In genomic region chr12:47903151-47903611, GRCh38 we compare ENCODE assay signal across 2 cellular contexts.
TF ChIP-seq lines count a peak whose summit lies in the region.

No MANE protein-coding gene starts in this region.

TF ChIP-seq in SK-N-SH, 30 proteins besides CTCF, POLR2A, EP300 and RAD21 (continued from another document):
- TF ChIP-seq, protein P1, sequence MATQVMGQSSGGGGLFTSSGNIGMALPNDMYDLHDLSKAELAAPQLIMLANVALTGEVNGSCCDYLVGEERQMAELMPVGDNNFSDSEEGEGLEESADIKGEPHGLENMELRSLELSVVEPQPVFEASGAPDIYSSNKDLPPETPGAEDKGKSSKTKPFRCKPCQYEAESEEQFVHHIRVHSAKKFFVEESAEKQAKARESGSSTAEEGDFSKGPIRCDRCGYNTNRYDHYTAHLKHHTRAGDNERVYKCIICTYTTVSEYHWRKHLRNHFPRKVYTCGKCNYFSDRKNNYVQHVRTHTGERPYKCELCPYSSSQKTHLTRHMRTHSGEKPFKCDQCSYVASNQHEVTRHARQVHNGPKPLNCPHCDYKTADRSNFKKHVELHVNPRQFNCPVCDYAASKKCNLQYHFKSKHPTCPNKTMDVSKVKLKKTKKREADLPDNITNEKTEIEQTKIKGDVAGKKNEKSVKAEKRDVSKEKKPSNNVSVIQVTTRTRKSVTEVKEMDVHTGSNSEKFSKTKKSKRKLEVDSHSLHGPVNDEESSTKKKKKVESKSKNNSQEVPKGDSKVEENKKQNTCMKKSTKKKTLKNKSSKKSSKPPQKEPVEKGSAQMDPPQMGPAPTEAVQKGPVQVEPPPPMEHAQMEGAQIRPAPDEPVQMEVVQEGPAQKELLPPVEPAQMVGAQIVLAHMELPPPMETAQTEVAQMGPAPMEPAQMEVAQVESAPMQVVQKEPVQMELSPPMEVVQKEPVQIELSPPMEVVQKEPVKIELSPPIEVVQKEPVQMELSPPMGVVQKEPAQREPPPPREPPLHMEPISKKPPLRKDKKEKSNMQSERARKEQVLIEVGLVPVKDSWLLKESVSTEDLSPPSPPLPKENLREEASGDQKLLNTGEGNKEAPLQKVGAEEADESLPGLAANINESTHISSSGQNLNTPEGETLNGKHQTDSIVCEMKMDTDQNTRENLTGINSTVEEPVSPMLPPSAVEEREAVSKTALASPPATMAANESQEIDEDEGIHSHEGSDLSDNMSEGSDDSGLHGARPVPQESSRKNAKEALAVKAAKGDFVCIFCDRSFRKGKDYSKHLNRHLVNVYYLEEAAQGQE (IDR thresholded peaks at IDR 0.05; ENCODE audit: low read depth, low read length), result peak; percentile 71; the same call in 1 of the 2 replicates
- TF ChIP-seq SIN3A (IDR thresholded peaks at IDR 0.05; ENCODE audit: borderline replicate concordance, low read depth, low read length), result no peak
- no peak for TF ChIP-seq TAF1 (IDR thresholded peaks at IDR 0.05; ENCODE audit: borderline replicate concordance, low read depth, low read length)

TF ChIP-seq in SK-N-SH treated with all-trans-retinoic acid at 6 μM for 48 hours, 23 proteins besides CTCF, POLR2A, EP300 and RAD21 (continued from another document):
- TF ChIP-seq POU6F1 (CRISPR knock-in tag; IDR thresholded peaks at IDR 0.05; ENCODE audit: borderline replicate concordance, low read depth), result no peak
- TF ChIP-seq TCF4 (CRISPR knock-in tag; IDR thresholded peaks at IDR 0.05; ENCODE audit: borderline replicate concordance), result no peak
- no peak for TF ChIP-seq CSDC2 (CRISPR knock-in tag; IDR thresholded peaks at IDR 0.05)
- no peak for TF ChIP-seq GLIS3 (CRISPR knock-in tag; IDR thresholded peaks at IDR 0.05)
- TF ChIP-seq OSR1 (CRISPR knock-in tag; IDR thresholded peaks at IDR 0.05), result no peak
- TF ChIP-seq TOX (CRISPR knock-in tag; IDR thresholded peaks at IDR 0.05; ENCODE audit: borderline replicate concordance), result no peak
- TF ChIP-seq ZC3H10 (CRISPR knock-in tag; IDR thresholded peaks at IDR 0.05), result no peak
- TF ChIP-seq PATZ1 (CRISPR knock-in tag; IDR thresholded peaks at IDR 0.05; ENCODE audit: borderline replicate concordance), result no peak
- TF ChIP-seq, protein P2, sequence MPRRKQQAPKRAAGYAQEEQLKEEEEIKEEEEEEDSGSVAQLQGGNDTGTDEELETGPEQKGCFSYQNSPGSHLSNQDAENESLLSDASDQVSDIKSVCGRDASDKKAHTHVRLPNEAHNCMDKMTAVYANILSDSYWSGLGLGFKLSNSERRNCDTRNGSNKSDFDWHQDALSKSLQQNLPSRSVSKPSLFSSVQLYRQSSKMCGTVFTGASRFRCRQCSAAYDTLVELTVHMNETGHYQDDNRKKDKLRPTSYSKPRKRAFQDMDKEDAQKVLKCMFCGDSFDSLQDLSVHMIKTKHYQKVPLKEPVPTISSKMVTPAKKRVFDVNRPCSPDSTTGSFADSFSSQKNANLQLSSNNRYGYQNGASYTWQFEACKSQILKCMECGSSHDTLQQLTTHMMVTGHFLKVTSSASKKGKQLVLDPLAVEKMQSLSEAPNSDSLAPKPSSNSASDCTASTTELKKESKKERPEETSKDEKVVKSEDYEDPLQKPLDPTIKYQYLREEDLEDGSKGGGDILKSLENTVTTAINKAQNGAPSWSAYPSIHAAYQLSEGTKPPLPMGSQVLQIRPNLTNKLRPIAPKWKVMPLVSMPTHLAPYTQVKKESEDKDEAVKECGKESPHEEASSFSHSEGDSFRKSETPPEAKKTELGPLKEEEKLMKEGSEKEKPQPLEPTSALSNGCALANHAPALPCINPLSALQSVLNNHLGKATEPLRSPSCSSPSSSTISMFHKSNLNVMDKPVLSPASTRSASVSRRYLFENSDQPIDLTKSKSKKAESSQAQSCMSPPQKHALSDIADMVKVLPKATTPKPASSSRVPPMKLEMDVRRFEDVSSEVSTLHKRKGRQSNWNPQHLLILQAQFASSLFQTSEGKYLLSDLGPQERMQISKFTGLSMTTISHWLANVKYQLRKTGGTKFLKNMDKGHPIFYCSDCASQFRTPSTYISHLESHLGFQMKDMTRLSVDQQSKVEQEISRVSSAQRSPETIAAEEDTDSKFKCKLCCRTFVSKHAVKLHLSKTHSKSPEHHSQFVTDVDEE (CRISPR knock-in tag; IDR thresholded peaks at IDR 0.05), result no peak
- TF ChIP-seq ARNTL (CRISPR knock-in tag; IDR thresholded peaks at IDR 0.05; ENCODE audit: borderline replicate concordance, low read depth), result no peak
- TF ChIP-seq ISL1 (CRISPR knock-in tag; IDR thresholded peaks at IDR 0.05), result no peak
